20 cellular contexts compared by ENCODE assay signal in the genomic region with DNA sequence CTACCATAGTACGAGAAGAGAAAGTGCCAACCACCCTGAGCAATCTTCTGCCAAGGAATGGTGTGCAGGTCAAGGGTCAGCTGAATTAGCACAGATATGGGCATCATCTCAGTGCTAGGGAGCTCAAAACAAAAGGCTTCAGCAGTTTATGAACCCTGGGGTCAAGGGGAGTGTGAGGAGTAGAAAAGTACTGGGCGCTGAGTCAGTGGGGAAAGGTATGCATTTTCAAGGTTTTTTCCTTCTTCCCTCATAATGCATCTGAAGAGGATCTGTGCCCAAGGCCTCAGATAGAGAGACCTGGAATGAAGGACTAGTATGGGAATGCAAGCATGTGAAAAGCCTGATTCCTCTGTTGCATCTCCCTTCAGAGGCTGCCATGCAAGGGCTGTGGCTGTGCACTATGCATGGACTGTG.
DNase-seq lines count a peak whose midpoint lies in the region; ATAC-seq and TF ChIP-seq lines count a peak whose summit lies in the region.
"Had no signal": no experiment of that assay in that cellular context is flagged by ENCODE, and none has a peak within 500 bp of the region (broad histone marks: within the 10 kb centered on the region; RNA-seq: fewer than 3 reads in every experiment).

No MANE protein-coding gene starts in this region.

- H3K4me1 Mint-ChIP-seq in nephron progenitor cell, result no peaks in the 10 kb centered on the region
- H3K4me1 Mint-ChIP-seq: IgD-negative memory B cell had no signal

- intact Hi-C loops in Panc1 (cut with micrococcal nuclease; ENCODE audit: unreplicated experiment) (no loop called here), upper lobe of right lung (cut with DNase I) (no loop called here)

- H3K4me3 Mint-ChIP-seq in nephron progenitor cell, result no peak overlapping the region
- H3K4me3 Mint-ChIP-seq: CD4-positive, alpha-beta T cell; HFFc6; IgD-negative memory B cell had no signal

- in situ Hi-C loops in Panc1 (cut with HindIII; ENCODE audit: low pct_unique_long_range_greater_than_20kb, low sequenced_read_pairs), result no loop called here

- H3K36me3 ChIP-seq in Panc1 (ENCODE audit: control insufficient read depth, insufficient read depth, low read length) (no peaks in the 10 kb centered on the region), upper lobe of right lung (no peaks in the 10 kb centered on the region)

- H3K9me3 ChIP-seq in Panc1 (ENCODE audit: control insufficient read depth, insufficient read depth, low read depth, low read length) (no peaks in the 10 kb centered on the region), upper lobe of right lung (no peaks in the 10 kb centered on the region)

- POLR2A ChIA-PET in Panc1 (lab: Charles Lee), result no interaction called here

- peaks cover 5% of the 10 kb centered on the region for H3K9me3 Mint-ChIP-seq in nephron progenitor cell
- H3K9me3 Mint-ChIP-seq: CD4-positive, alpha-beta T cell; HFFc6; IgD-negative memory B cell had no signal

- DNase-seq in Panc1 (ENCODE audit: low read depth, low spot score), result no peak
- peak; percentile 24 for DNase-seq in kidney glomerular epithelial cell (lab: John Stamatoyannopoulos, UW)
- peak; percentile 16 for DNase-seq in renal cortical epithelial cell (ENCODE audit: low read depth)
- no peak for DNase-seq in upper lobe of right lung
- no peak for DNase-seq in nephron progenitor cell
- no peak for DNase-seq in activated effector memory CD4-positive, alpha-beta T cell treated with anti-CD3 and anti-CD28 coated beads, Interleukin-2, amount 50 U/mL, for 16 hours
- DNase-seq in NCI-H1436 treated with DMSO at 0.1 percent for 48 hours (lab: John Stamatoyannopoulos, UW), result no peak
- DNase-seq in activated CD4-positive, alpha-beta T cell treated with anti-CD3 and anti-CD28 coated beads, Interleukin-2, amount 50 U/mL, for 48 hours, result no peak
- DNase-seq: ACHN; AML-193; CD4-positive, alpha-beta T cell; DMS153; DMS79; GF-D8; GOT3; H7; HFFc6 had no signal

- no peaks in the 10 kb centered on the region for H3K36me3 Mint-ChIP-seq in nephron progenitor cell (ENCODE audit: low read depth)
- H3K36me3 Mint-ChIP-seq: IgD-negative memory B cell had no signal

- H3K27me3 Mint-ChIP-seq in nephron progenitor cell (ENCODE audit: low read depth, poor library complexity), result peaks cover 12% of the 10 kb centered on the region

- BruUV-seq in Panc1 (replicated peaks; lab: Mats Ljungman, UMichigan), result no TSS peak

- TF ChIP-seq CTCF in Panc1 (IDR thresholded peaks at IDR 0.05) (no peak), upper lobe of right lung (IDR thresholded peaks at IDR 0.05) (no peak), nephron progenitor cell (IDR thresholded peaks at IDR 0.05) (no peak)

- no peak overlapping the region for H3K4me3 ChIP-seq in Panc1 (ENCODE audit: low read depth in 2 of 2, low read length in 2 of 2)
- H3K4me3 ChIP-seq in upper lobe of right lung, result no peak overlapping the region

- H3K27me3 ChIP-seq in Panc1 (ENCODE audit: control insufficient read depth, insufficient read depth, low read length) (no peaks in the 10 kb centered on the region), upper lobe of right lung (no peaks in the 10 kb centered on the region)

- peak overlapping the region; percentile 26; the same call in 1 of the 2 replicates for H3K27ac ChIP-seq in Panc1 (ENCODE audit: low read length)
- no peak overlapping the region for H3K27ac ChIP-seq in upper lobe of right lung
- H3K27ac ChIP-seq: C4-2B had no signal

- no peak overlapping the region for H3K27ac Mint-ChIP-seq in nephron progenitor cell
- H3K27ac Mint-ChIP-seq: CD4-positive, alpha-beta T cell; HFFc6; IgD-negative memory B cell had no signal

- ATAC-seq in Panc1, result peak; percentile 53
- ATAC-seq in upper lobe of right lung, result peak; percentile 17
- ATAC-seq: HCT116 had no signal

- CTCF ChIA-PET in Panc1 (lab: Charles Lee), result no interaction called here

- no peaks in the 10 kb centered on the region for H3K4me1 ChIP-seq in Panc1 (ENCODE audit: control insufficient read depth, insufficient read depth, low read length)
- H3K4me1 ChIP-seq in upper lobe of right lung, result no peaks in the 10 kb centered on the region

Comparison
In these comparisons a context has a peak if more than half of its experiments do, and no peak if none do; other contexts are left out.
1. DNase-seq: peak in kidney glomerular epithelial cell (single experiment) and renal cortical epithelial cell (single experiment); none in Panc1 (single experiment), upper lobe of right lung (single experiment), nephron progenitor cell (single experiment), activated effector memory CD4-positive, alpha-beta T cell treated with anti-CD3 and anti-CD28 coated beads, Interleukin-2, amount 50 U/mL, for 16 hours (single experiment), NCI-H1436 treated with DMSO at 0.1 percent for 48 hours (single experiment) and activated CD4-positive, alpha-beta T cell treated with anti-CD3 and anti-CD28 coated beads, Interleukin-2, amount 50 U/mL, for 48 hours (0 of 2).